Comparison of ENCODE assay signal across 8 cellular contexts in the genomic region with DNA sequence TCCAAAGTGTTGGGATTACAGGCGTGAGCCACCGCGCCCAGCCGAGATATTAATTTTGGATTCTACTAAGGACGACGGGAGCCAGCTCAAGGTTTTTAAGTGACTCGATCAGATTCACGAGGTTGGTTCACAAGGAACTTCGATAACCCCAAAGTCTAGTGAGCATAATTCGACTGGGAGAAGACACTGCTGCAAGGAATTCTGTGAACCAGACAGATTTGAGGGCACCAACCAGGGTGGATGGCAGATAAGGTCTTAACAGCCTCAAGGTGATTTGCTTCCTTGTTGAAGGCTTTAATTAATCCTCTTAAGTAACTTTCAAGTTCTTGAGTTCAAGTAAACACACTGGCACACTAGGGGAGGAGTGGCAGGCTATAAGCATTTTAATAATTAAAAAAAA. TPM values are rescaled to one million over a fixed set of nuclear protein-coding genes. Genes with fewer than 3 reads are reported as not detected.
DNase-seq lines count a peak whose midpoint lies in the region.

No MANE protein-coding gene starts in this region.

- H3K4me1 Mint-ChIP-seq in activated naive CD4-positive, alpha-beta T cell treated with anti-CD3 and anti-CD28 coated beads, Interleukin-2, amount 50 U/mL, for 24 hours, result peaks cover 42% of the 10 kb centered on the region
- H3K4me1 Mint-ChIP-seq in activated naive CD8-positive, alpha-beta T cell treated with anti-CD3 and anti-CD28 coated beads for 36 hours, result peaks cover 32% of the 10 kb centered on the region
- H3K4me1 Mint-ChIP-seq in immature natural killer cell, result peaks cover 27 to 42% of the 10 kb centered on the region in 2 donors

- H3K4me3 Mint-ChIP-seq in activated naive CD4-positive, alpha-beta T cell treated with anti-CD3 and anti-CD28 coated beads, Interleukin-2, amount 50 U/mL, for 24 hours, result peak overlapping the region; percentile 96
- H3K4me3 Mint-ChIP-seq in activated naive CD8-positive, alpha-beta T cell treated with anti-CD3 and anti-CD28 coated beads for 36 hours, result peak overlapping the region; percentile 91
- H3K4me3 Mint-ChIP-seq in immature natural killer cell, result peak overlapping the region; percentile 91 to 98 (median 97)

- H3K9ac ChIP-seq in subcutaneous abdominal adipose tissue (ENCODE audit: low read length in 5 of 5), result peak overlapping the region; percentile 81 to 94 (median 89)

- peak overlapping the region; percentile 79 to 100 (median 98) for H3K4me3 ChIP-seq in subcutaneous abdominal adipose tissue (ENCODE audit: low read depth in 1 of 5, low read length in 5 of 5)

- H3K27ac Mint-ChIP-seq in activated naive CD4-positive, alpha-beta T cell treated with anti-CD3 and anti-CD28 coated beads, Interleukin-2, amount 50 U/mL, for 24 hours, result peak overlapping the region; percentile 99
- peak overlapping the region; percentile 99 for H3K27ac Mint-ChIP-seq in activated naive CD8-positive, alpha-beta T cell treated with anti-CD3 and anti-CD28 coated beads for 36 hours
- peak overlapping the region; percentile 95 to 100 (median 98) for H3K27ac Mint-ChIP-seq in immature natural killer cell

- no peaks in the 10 kb centered on the region for H3K9me3 Mint-ChIP-seq in activated naive CD4-positive, alpha-beta T cell treated with anti-CD3 and anti-CD28 coated beads, Interleukin-2, amount 50 U/mL, for 24 hours
- H3K9me3 Mint-ChIP-seq in activated naive CD8-positive, alpha-beta T cell treated with anti-CD3 and anti-CD28 coated beads for 36 hours, result no peaks in the 10 kb centered on the region
- no peaks in the 10 kb centered on the region for H3K9me3 Mint-ChIP-seq in immature natural killer cell

- no peaks in the 10 kb centered on the region for H3K27me3 ChIP-seq in subcutaneous abdominal adipose tissue (ENCODE audit: control insufficient read depth in 5 of 5, insufficient read depth in 4 of 5, low read length in 5 of 5)

- H3K36me3 ChIP-seq in subcutaneous abdominal adipose tissue (ENCODE audit: control insufficient read depth in 5 of 5, insufficient read depth in 5 of 5, low read length in 5 of 5), result peaks cover 0 to 5% (median 0%) of the 10 kb centered on the region in 5 donors

- H3K4me1 ChIP-seq in subcutaneous abdominal adipose tissue (ENCODE audit: control insufficient read depth in 5 of 5, insufficient read depth in 5 of 5, low read length in 5 of 5), result peaks cover 13 to 34% (median 29%) of the 10 kb centered on the region in 5 donors

- H3K9me3 ChIP-seq in subcutaneous abdominal adipose tissue (ENCODE audit: control insufficient read depth in 5 of 5, low read length in 5 of 5), result no peaks in the 10 kb centered on the region

- H3K36me3 Mint-ChIP-seq in activated naive CD4-positive, alpha-beta T cell treated with anti-CD3 and anti-CD28 coated beads, Interleukin-2, amount 50 U/mL, for 24 hours, result peaks cover 1% of the 10 kb centered on the region
- H3K36me3 Mint-ChIP-seq in activated naive CD8-positive, alpha-beta T cell treated with anti-CD3 and anti-CD28 coated beads for 36 hours, result peaks cover 2% of the 10 kb centered on the region
- H3K36me3 Mint-ChIP-seq in immature natural killer cell, result peaks cover 0 to 4% (median 0%) of the 10 kb centered on the region in 3 donors

- H3K27ac ChIP-seq in subcutaneous abdominal adipose tissue (ENCODE audit: low read depth, low read length), result peak overlapping the region; percentile 98

- H3K27me3 Mint-ChIP-seq in activated naive CD4-positive, alpha-beta T cell treated with anti-CD3 and anti-CD28 coated beads, Interleukin-2, amount 50 U/mL, for 24 hours, result no peaks in the 10 kb centered on the region
- H3K27me3 Mint-ChIP-seq in activated naive CD8-positive, alpha-beta T cell treated with anti-CD3 and anti-CD28 coated beads for 36 hours, result no peaks in the 10 kb centered on the region
- peaks cover 12 to 22% (median 13%) of the 10 kb centered on the region in 3 donors for H3K27me3 Mint-ChIP-seq in immature natural killer cell (ENCODE audit: low read depth in 3 of 3)

- DNase-seq in activated naive CD4-positive, alpha-beta T cell (lab: John Stamatoyannopoulos, UW), result no peak
- no peak for DNase-seq in activated naive CD8-positive, alpha-beta T cell treated with anti-CD3 and anti-CD28 coated beads for 36 hours
- DNase-seq in immature natural killer cell, result no peak
- no peak for DNase-seq in NCI-H1048 (lab: John Stamatoyannopoulos, UW)
- no peak for DNase-seq in stimulated activated CD4-positive, alpha-beta T cell treated with anti-CD3 and anti-CD28 coated beads, Interleukin-4, amount 100 ng/mL, for 24 hours
- DNase-seq in AG08396 (ENCODE audit: low spot score), result no peak

RNA-seq across cellular contexts. Expression of a gene that starts 1.1 kb away (rescaled TPM):
- 10 to 100 TPM; 20.8 to 21.5 TPM for total RNA-seq in activated naive CD8-positive, alpha-beta T cell treated with anti-CD3 and anti-CD28 coated beads for 36 hours
- 10 to 100 TPM; 61.3 to 68.1 (median 63.8) TPM for polyA plus RNA-seq in immature natural killer cell
